Comparison of ENCODE assay signal across 9 cellular contexts in the genomic region with DNA sequence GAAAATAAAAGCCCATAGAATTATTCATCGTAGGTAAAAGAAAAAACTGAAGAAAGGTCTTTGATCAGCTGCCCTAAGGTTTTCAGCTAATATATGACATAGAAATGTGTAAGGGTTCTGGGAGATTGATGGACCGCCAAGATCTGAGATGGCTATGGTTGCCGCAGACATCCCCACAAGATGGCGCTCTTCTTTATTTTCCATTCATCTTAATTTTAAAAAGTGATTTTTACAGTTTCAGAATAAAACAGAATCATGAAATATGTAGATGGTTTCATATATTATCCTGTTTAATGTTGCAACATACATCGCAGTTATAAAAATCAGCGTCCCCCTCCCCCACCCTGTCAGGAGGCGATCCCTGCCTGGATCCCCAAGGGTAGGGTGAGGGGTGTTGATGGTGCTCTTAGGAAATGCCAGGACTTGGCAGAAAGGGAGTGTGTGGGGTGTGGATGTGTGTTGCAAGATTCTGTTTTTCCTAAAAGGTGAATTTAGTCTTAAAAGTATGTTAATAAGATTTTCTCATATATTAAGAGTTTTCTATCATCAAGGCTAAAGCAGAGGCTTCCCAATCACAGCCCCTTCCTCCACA.
A peak's percentile ranks its signal among the peaks of the same experiment; 100 is the strongest.
DNase-seq lines count a peak whose midpoint lies in the region; ATAC-seq and TF ChIP-seq lines count a peak whose summit lies in the region.
"Had no signal": no experiment of that assay in that cellular context is flagged by ENCODE, and none has a peak within 500 bp of the region (broad histone marks: within the 10 kb centered on the region; RNA-seq: fewer than 3 reads in every experiment).

No MANE protein-coding gene starts in this region.

- no peaks in the 10 kb centered on the region for H3K4me1 Mint-ChIP-seq in nephron
- H3K4me1 Mint-ChIP-seq: activated naive CD4-positive, alpha-beta T cell treated with anti-CD3 and anti-CD28 coated beads, Interleukin-2, amount 50 U/mL, for 24 hours had no signal

- peak; percentile 64 to 74 (median 70) for TF ChIP-seq CTCF in nephron (IDR thresholded peaks at IDR 0.05; ENCODE audit: unreplicated experiment in 3 of 3)

- H3K27me3 Mint-ChIP-seq in nephron (ENCODE audit: low read depth): peaks cover 62% of the 10 kb centered on the region

- H3K36me3 Mint-ChIP-seq in nephron (ENCODE audit: low read depth): no peaks in the 10 kb centered on the region
- H3K36me3 Mint-ChIP-seq: activated naive CD4-positive, alpha-beta T cell treated with anti-CD3 and anti-CD28 coated beads, Interleukin-2, amount 50 U/mL, for 24 hours had no signal

- H3K9me3 Mint-ChIP-seq in nephron: no peaks in the 10 kb centered on the region
- H3K9me3 Mint-ChIP-seq: activated naive CD4-positive, alpha-beta T cell treated with anti-CD3 and anti-CD28 coated beads, Interleukin-2, amount 50 U/mL, for 24 hours had no signal

- ATAC-seq in GM18867 (IDR thresholded peaks at IDR 0.05; ENCODE audit: unreplicated experiment): no peak
- no peak for ATAC-seq in HG03342 (IDR thresholded peaks at IDR 0.05; ENCODE audit: unreplicated experiment)

- no peak overlapping the region for H3K27ac Mint-ChIP-seq in nephron
- H3K27ac Mint-ChIP-seq: activated naive CD4-positive, alpha-beta T cell treated with anti-CD3 and anti-CD28 coated beads, Interleukin-2, amount 50 U/mL, for 24 hours had no signal

- H3K4me3 Mint-ChIP-seq in nephron: no peak overlapping the region
- H3K4me3 Mint-ChIP-seq: activated naive CD4-positive, alpha-beta T cell treated with anti-CD3 and anti-CD28 coated beads, Interleukin-2, amount 50 U/mL, for 24 hours had no signal

- DNase-seq in activated CD8-positive, alpha-beta memory T cell treated with anti-CD3 and anti-CD28 coated beads, Interleukin-2, amount 50 U/mL, for 4 hours: peak; percentile 20
- DNase-seq in activated CD8-positive, alpha-beta memory T cell treated with anti-CD3 and anti-CD28 coated beads, Interleukin-2, amount 50 U/mL, for 48 hours: no peak
- DNase-seq in NCI-H460 (ENCODE audit: extremely low read depth, low read depth): peak; percentile 17
- DNase-seq in central memory CD4-positive, alpha-beta T cell: peak; percentile 2
- no peak for DNase-seq in NCI-H146 (lab: John Stamatoyannopoulos, UW)

Comparison
In these comparisons a context has a peak if more than half of its experiments do, and no peak if none do; other contexts are left out.
1. DNase-seq: peak in activated CD8-positive, alpha-beta memory T cell treated with anti-CD3 and anti-CD28 coated beads, Interleukin-2, amount 50 U/mL, for 4 hours (single experiment), NCI-H460 (single experiment) and central memory CD4-positive, alpha-beta T cell (single experiment); none in activated CD8-positive, alpha-beta memory T cell treated with anti-CD3 and anti-CD28 coated beads, Interleukin-2, amount 50 U/mL, for 48 hours (single experiment) and NCI-H146 (single experiment).